Comparison of ENCODE assay signal across 27 cellular contexts in the genomic region with DNA sequence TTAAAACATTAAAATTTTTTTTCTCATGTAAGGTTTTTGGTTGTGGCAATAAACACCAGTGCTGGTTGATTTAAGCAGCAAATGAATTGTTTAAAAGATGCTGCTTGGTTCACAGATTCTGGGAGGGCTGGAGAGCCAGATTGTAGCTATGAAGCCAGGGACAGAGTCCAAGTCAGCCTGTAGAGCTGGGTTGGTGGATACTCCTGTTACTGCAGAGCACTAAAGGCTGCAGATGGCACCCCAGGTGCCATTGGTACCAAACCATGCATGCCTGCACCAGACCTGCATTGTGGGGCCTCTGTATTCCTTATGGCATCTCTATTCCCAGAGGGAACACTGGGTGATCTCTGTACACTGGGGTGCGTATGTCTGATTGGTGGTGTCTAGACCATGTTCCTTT.
DNase-seq lines count a peak whose midpoint lies in the region; ATAC-seq and FAIRE-seq lines count a peak whose summit lies in the region.
"Had no signal": no experiment of that assay in that cellular context is flagged by ENCODE, and none has a peak within 500 bp of the region (broad histone marks: within the 10 kb centered on the region; RNA-seq: fewer than 3 reads in every experiment).

No MANE protein-coding gene starts in this region.

- H3K9me3 ChIP-seq in endocrine pancreas (ENCODE audit: control insufficient read depth, low read length) (no peaks in the 10 kb centered on the region), small intestine (ENCODE audit: control insufficient read depth, low read depth) (no peaks in the 10 kb centered on the region)
- H3K9me3 ChIP-seq: SJSA1 had no signal

- peaks cover 14% of the 10 kb centered on the region for H3K36me3 Mint-ChIP-seq in natural killer cell treated with Interleukin-12 subunit alpha and Interleukin-12 subunit beta and Interleukin-15 and Interleukin-18, amount 100 ng/mL, for 72 hours
- H3K36me3 Mint-ChIP-seq: CD8-positive, alpha-beta T cell had no signal

- no peak for FAIRE-seq in small intestine (lab: Jason Lieb, UNC)
- FAIRE-seq: GM18507, K562 had no signal

- H3K27ac ChIP-seq in caudate nucleus (ENCODE audit: low read depth, low read length), result peak overlapping the region; percentile 77
- H3K27ac ChIP-seq in small intestine (ENCODE audit: low read depth in 1 of 2, low read length in 1 of 2), result no peak overlapping the region
- H3K27ac ChIP-seq: C4-2B, GM23248, PC-9, SJSA1 had no signal

- ATAC-seq in natural killer cell treated with Interleukin-12 subunit alpha and Interleukin-12 subunit beta and Interleukin-15 and Interleukin-18, amount 100 ng/mL, for 72 hours, result no peak
- ATAC-seq: CD8-positive, alpha-beta T cell; K562 had no signal

- H3K4me3 Mint-ChIP-seq in natural killer cell treated with Interleukin-12 subunit alpha and Interleukin-12 subunit beta and Interleukin-15 and Interleukin-18, amount 100 ng/mL, for 72 hours, result no peak overlapping the region
- H3K4me3 Mint-ChIP-seq: B cell; CD8-positive, alpha-beta T cell had no signal

- DNase-seq in DMS 273 (lab: John Stamatoyannopoulos, UW; ENCODE audit: unreplicated experiment) (peak; percentile 74), NCI-H1694 treated with DMSO at 0.1 percent for 48 hours (lab: John Stamatoyannopoulos, UW) (peak; percentile 81), caudate nucleus (lab: John Stamatoyannopoulos, UW) (peak in 1 of 61 donors; percentile 93), small intestine (no peak), SKM-1 treated with dmso at 0.1 percent for 144 hours (lab: John Stamatoyannopoulos, UW; ENCODE audit: unreplicated experiment) (no peak)
- DNase-seq in effector CD8-positive, alpha-beta T cell (lab: John Stamatoyannopoulos, UW), result no peak
- DNase-seq in natural killer cell treated with Interleukin-12 subunit alpha and Interleukin-12 subunit beta and Interleukin-15 and Interleukin-18, amount 100 ng/mL, for 72 hours (ENCODE audit: low spot score), result no peak
- DNase-seq: CD8-positive, alpha-beta T cell; DMS153; DND-41; GM23248; H7; Kasumi-1; NCI-H1092 treated with DMSO at 0.1 percent for 48 hours; NCI-H1436; NCI-H1930; NCI-H2107; NCI-H2227 treated with DMSO at 0.1 percent for 48 hours; NCI-H526 treated with DMSO at 0.1 percent for 48 hours; PC-9; Right ventricle myocardium superior had no signal

- WGBS in small intestine, 3 donors, result 90 to 97% (median 95%) methylated on average over 1 of the region's 1 CpG

- H3K4me1 ChIP-seq in endocrine pancreas (ENCODE audit: control insufficient read depth, insufficient read depth, low read length) (peaks cover 10% of the 10 kb centered on the region), small intestine (ENCODE audit: control insufficient read depth in 2 of 2, insufficient read depth in 1 of 2, low read depth in 1 of 2, low read length in 1 of 2) (no peaks in the 10 kb centered on the region)
- H3K4me1 ChIP-seq: SJSA1 had no signal

- no peak overlapping the region for H3K9ac ChIP-seq in endocrine pancreas (ENCODE audit: control insufficient read depth, insufficient read depth, low read length)
- H3K9ac ChIP-seq: GM23248 had no signal

- H3K27me3 ChIP-seq in endocrine pancreas (ENCODE audit: control insufficient read depth, insufficient read depth, low read length), result no peaks in the 10 kb centered on the region
- no peaks in the 10 kb centered on the region for H3K27me3 ChIP-seq in small intestine (ENCODE audit: control insufficient read depth in 2 of 2, insufficient read depth in 2 of 2, low read length in 2 of 2)

- peaks cover 3 to 5% of the 10 kb centered on the region in 2 donors for H3K4me1 Mint-ChIP-seq in natural killer cell treated with Interleukin-12 subunit alpha and Interleukin-12 subunit beta and Interleukin-15 and Interleukin-18, amount 100 ng/mL, for 72 hours (ENCODE audit: low read depth in 2 of 2)

- no peaks in the 10 kb centered on the region for H3K9me3 Mint-ChIP-seq in natural killer cell treated with Interleukin-12 subunit alpha and Interleukin-12 subunit beta and Interleukin-15 and Interleukin-18, amount 100 ng/mL, for 72 hours

- peaks cover 47 to 55% of the 10 kb centered on the region in 2 donors for H3K27me3 Mint-ChIP-seq in natural killer cell treated with Interleukin-12 subunit alpha and Interleukin-12 subunit beta and Interleukin-15 and Interleukin-18, amount 100 ng/mL, for 72 hours

- no peak overlapping the region for H3K27ac Mint-ChIP-seq in natural killer cell treated with Interleukin-12 subunit alpha and Interleukin-12 subunit beta and Interleukin-15 and Interleukin-18, amount 100 ng/mL, for 72 hours
- H3K27ac Mint-ChIP-seq: B cell; CD8-positive, alpha-beta T cell had no signal

- H3K36me3 ChIP-seq in endocrine pancreas (ENCODE audit: control insufficient read depth, insufficient read depth, low read length), result no peaks in the 10 kb centered on the region
- no peaks in the 10 kb centered on the region for H3K36me3 ChIP-seq in small intestine (ENCODE audit: control insufficient read depth in 2 of 2, insufficient read depth in 2 of 2, low read length in 2 of 2)
- H3K36me3 ChIP-seq: SJSA1 had no signal

- H3K4me3 ChIP-seq in endocrine pancreas (ENCODE audit: control insufficient read depth, insufficient read depth, low read length), result peak overlapping the region; percentile 82
- no peak overlapping the region for H3K4me3 ChIP-seq in small intestine (ENCODE audit: low read depth in 1 of 2, low read length in 2 of 2)
- H3K4me3 ChIP-seq: GM23248, K562, PC-9, SJSA1 had no signal

Comparison
In these comparisons a context has a peak if more than half of its experiments do, and no peak if none do; other contexts are left out.
1. DNase-seq: peak in DMS 273 (single experiment) and NCI-H1694 treated with DMSO at 0.1 percent for 48 hours (single experiment); none in effector CD8-positive, alpha-beta T cell (single experiment), small intestine (single experiment), natural killer cell treated with Interleukin-12 subunit alpha and Interleukin-12 subunit beta and Interleukin-15 and Interleukin-18, amount 100 ng/mL, for 72 hours (single experiment) and SKM-1 treated with dmso at 0.1 percent for 144 hours (single experiment).